ENCODE assay signal across 1 cellular context in the genomic region with DNA sequence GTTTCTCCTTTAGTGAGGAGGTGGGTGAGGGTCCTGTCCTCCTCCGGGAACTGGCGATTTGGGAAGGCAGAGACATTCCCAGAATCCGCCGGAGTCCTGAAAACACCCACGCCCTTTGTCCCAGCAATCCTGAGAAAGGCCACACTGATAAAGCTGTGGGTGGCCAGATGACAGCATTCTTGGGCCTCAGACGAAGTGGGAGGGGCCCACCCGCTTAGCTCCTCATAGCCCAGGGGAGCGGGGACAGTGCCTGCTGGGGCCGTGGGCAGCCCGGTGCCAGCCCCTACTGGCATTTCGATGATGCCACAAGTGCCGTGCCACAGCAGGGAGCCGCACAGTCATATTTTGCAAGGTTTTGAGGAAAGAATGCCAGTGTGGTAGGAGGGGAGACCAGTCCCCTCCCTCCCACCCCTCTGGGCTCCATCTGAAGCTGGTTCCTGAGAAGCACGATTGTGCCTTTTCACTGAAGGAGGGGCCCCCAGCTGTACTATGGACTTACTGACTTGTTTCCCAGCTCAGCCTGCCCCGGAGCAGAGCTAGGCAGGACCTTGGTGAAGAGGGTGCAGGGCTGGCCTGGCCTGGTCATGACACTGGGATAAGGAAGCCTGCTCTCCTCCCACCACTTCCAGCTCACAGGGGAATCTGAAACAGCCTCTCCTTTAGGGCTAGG.
TF ChIP-seq lines count a peak whose summit lies in the region.

No MANE protein-coding gene starts in this region.

TF ChIP-seq in H1, 55 proteins besides CTCF, POLR2A, EP300 and RAD21:
- TF ChIP-seq, protein P1, sequence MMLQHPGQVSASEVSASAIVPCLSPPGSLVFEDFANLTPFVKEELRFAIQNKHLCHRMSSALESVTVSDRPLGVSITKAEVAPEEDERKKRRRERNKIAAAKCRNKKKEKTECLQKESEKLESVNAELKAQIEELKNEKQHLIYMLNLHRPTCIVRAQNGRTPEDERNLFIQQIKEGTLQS (IDR thresholded peaks at IDR 0.05; ENCODE audit: insufficient read depth, low read depth, low read length) = no peak
- TF ChIP-seq NRF1 (IDR thresholded peaks at IDR 0.05; ENCODE audit: low read depth, low read length) (no peak), POU5F1 (IDR thresholded peaks at IDR 0.05; ENCODE audit: low read depth, low read length) (no peak), EZH2 (IDR thresholded peaks at IDR 0.05; ENCODE audit: low read depth, low read length, severe bottlenecking) (no peak), SAP30 (IDR thresholded peaks at IDR 0.05; ENCODE audit: insufficient read depth, insufficient replicate concordance, low read length) (no peak), TCF12 (IDR thresholded peaks at IDR 0.05; ENCODE audit: low read depth, low read length) (no peak), BACH1 (IDR thresholded peaks at IDR 0.05; ENCODE audit: low read length) (no peak), KDM5A (IDR thresholded peaks at IDR 0.05; ENCODE audit: low read length) (no peak), CHD2 (IDR thresholded peaks at IDR 0.05; ENCODE audit: low read length) (no peak), PHF8 (conservative IDR thresholded peaks at IDR 0.05; ENCODE audit: low read depth, low read length) (no peak), ZNF274 (IDR thresholded peaks at IDR 0.05; ENCODE audit: borderline replicate concordance, extremely low read depth, low read length) (no peak), SRF (IDR thresholded peaks at IDR 0.05; ENCODE audit: low read depth, low read length) (no peak), SIRT6 (IDR thresholded peaks at IDR 0.05; ENCODE audit: low read length) (no peak), SP2 (IDR thresholded peaks at IDR 0.05; ENCODE audit: low read length) (no peak), CHD1 (IDR thresholded peaks at IDR 0.05; ENCODE audit: low read depth, low read length) (no peak), CTBP2 (IDR thresholded peaks at IDR 0.05; ENCODE audit: borderline replicate concordance, insufficient read depth, insufficient read length, low read length) (no peak), SIN3A (conservative IDR thresholded peaks at IDR 0.05 in 1 of 2, IDR thresholded peaks at IDR 0.05 in 1 of 2; ENCODE audit: low read depth in 1 of 2, low read length in 2 of 2) (no peak), CBX5 (IDR thresholded peaks at IDR 0.05; ENCODE audit: low read depth, low read length) (no peak)
